In the genomic region with DNA sequence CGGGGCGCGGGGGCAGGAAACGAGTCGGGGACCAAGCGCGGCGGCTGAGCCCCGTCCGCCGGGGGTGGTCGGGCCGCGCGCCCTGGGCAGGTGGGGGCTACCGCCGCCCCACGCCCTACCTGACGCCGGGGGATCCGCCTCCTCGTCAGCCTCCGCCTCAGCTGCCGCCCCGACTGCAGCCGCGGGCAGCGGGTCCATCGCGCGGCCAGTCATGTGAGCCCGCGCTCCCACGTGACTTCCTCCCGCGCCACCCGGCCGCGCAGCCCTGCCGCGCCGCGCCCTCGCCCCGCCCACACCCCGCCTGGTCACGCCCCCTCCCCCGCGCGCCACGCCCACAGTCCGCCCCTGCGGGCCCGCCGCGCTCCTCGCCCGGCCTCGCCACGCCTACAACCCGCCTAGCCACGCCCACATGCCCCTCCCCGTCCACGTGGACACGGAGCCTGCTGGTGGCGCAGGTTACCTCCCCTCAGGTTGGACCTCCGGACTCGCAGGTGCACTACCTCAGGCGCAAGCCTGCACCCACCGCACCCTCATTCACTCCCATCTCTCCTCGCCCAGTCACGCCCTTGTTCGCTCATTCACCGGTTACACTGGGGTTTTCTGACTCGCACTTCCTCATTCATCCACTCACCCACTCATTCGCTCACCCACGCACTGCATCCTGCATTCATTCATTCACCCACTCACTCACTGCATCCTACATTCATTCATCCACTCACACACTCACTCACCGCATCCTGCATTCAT, we compare ENCODE assay signal across 8 cellular contexts. TPM values are rescaled to one million over a fixed set of nuclear protein-coding genes. Genes with fewer than 3 reads are reported as not detected.
A peak's percentile ranks its signal among the peaks of the same experiment; 100 is the strongest.
DNase-seq lines count a peak whose midpoint lies in the region; ATAC-seq lines count a peak whose summit lies in the region.

A gene with protein sequence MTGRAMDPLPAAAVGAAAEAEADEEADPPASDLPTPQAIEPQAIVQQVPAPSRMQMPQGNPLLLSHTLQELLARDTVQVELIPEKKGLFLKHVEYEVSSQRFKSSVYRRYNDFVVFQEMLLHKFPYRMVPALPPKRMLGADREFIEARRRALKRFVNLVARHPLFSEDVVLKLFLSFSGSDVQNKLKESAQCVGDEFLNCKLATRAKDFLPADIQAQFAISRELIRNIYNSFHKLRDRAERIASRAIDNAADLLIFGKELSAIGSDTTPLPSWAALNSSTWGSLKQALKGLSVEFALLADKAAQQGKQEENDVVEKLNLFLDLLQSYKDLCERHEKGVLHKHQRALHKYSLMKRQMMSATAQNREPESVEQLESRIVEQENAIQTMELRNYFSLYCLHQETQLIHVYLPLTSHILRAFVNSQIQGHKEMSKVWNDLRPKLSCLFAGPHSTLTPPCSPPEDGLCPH (minus strand): TSS at position 233 of the 747 bp plus-strand sequence. CDS start 20 bp downstream, at position 213.

- H3K4me3 ChIP-seq in CD8-positive, alpha-beta memory T cell (ENCODE audit: low read length): peak within 1 kb of the TSS; percentile 67

- peak within 1 kb of the TSS; percentile 73 for H3K27ac ChIP-seq in CD8-positive, alpha-beta memory T cell (ENCODE audit: low read depth, low read length)

- peak; percentile 53 for ATAC-seq in GM19468 (IDR thresholded peaks at IDR 0.05; ENCODE audit: extremely low read depth, unreplicated experiment)
- ATAC-seq in effector memory CD8-positive, alpha-beta T cell (replicated peaks): peak; percentile 86
- ATAC-seq in memory B cell (ENCODE audit: low read depth): peak; percentile 85

- CTCF ChIA-PET in CD8-positive, alpha-beta memory T cell (lab: Charles Lee): no interaction called here
- CTCF ChIA-PET in activated CD8-positive, alpha-beta memory T cell treated with anti-CD3 and anti-CD28 coated beads for 36 hours (lab: Charles Lee): no interaction called here

- peak within 1 kb of the TSS in 7 of 8 donors; percentile 70 to 93 (median 88) for H3K27ac Mint-ChIP-seq in CD8-positive, alpha-beta memory T cell
- peak within 1 kb of the TSS; percentile 27 to 66 for H3K27ac Mint-ChIP-seq in effector memory CD8-positive, alpha-beta T cell
- no peak within 1 kb of the TSS for H3K27ac Mint-ChIP-seq in memory B cell

- H3K36me3 Mint-ChIP-seq in CD8-positive, alpha-beta memory T cell: peaks cover 0 to 2% (median 0%) of the 10 kb centered on the region in 3 donors
- H3K36me3 Mint-ChIP-seq in effector memory CD8-positive, alpha-beta T cell (ENCODE audit: insufficient read depth): peaks cover 6% of the 10 kb centered on the region
- H3K36me3 Mint-ChIP-seq in memory B cell: peaks cover 7% of the 10 kb centered on the region

- no peaks in the 10 kb centered on the region for H3K9me3 ChIP-seq in CD8-positive, alpha-beta memory T cell (ENCODE audit: low read length)

- H3K9me3 Mint-ChIP-seq in CD8-positive, alpha-beta memory T cell: no peaks in the 10 kb centered on the region
- no peaks in the 10 kb centered on the region for H3K9me3 Mint-ChIP-seq in effector memory CD8-positive, alpha-beta T cell
- H3K9me3 Mint-ChIP-seq in memory B cell: no peaks in the 10 kb centered on the region

- peak within 1 kb of the TSS in 6 of 7 donors; percentile 85 to 93 (median 92) for H3K4me3 Mint-ChIP-seq in CD8-positive, alpha-beta memory T cell
- H3K4me3 Mint-ChIP-seq in effector memory CD8-positive, alpha-beta T cell: no peak within 1 kb of the TSS
- peak within 1 kb of the TSS; percentile 98 for H3K4me3 Mint-ChIP-seq in memory B cell

- no peaks in the 10 kb centered on the region for H3K36me3 ChIP-seq in CD8-positive, alpha-beta memory T cell (ENCODE audit: insufficient read depth, low read length)

- peaks cover 4% of the 10 kb centered on the region for H3K4me1 ChIP-seq in CD8-positive, alpha-beta memory T cell (ENCODE audit: insufficient read depth, low read length)

- H3K27me3 ChIP-seq in CD8-positive, alpha-beta memory T cell (ENCODE audit: insufficient read depth, low read length, poor library complexity, severe bottlenecking): no peaks in the 10 kb centered on the region

- POLR2A ChIA-PET in CD8-positive, alpha-beta memory T cell (lab: Charles Lee): interaction anchor here (0.9 to 1.0 kb wide), 2 partner anchors 39 to 73 kb away, joined by 3 read pairs; partner anchors contain the start of genes MRM2 and NUDT1
- POLR2A ChIA-PET in activated CD8-positive, alpha-beta memory T cell treated with anti-CD3 and anti-CD28 coated beads for 36 hours (lab: Charles Lee): no interaction called here

- H3K4me1 Mint-ChIP-seq in CD8-positive, alpha-beta memory T cell: peaks cover 9 to 15% (median 14%) of the 10 kb centered on the region in 3 donors
- peaks cover 7 to 11% of the 10 kb centered on the region in 2 donors for H3K4me1 Mint-ChIP-seq in effector memory CD8-positive, alpha-beta T cell (ENCODE audit: low read depth in 2 of 2)
- H3K4me1 Mint-ChIP-seq in memory B cell: peaks cover 18% of the 10 kb centered on the region

- DNase-seq in CD8-positive, alpha-beta memory T cell: peak; percentile 91 to 96 (median 95)
- DNase-seq in HS-27A (ENCODE audit: low read depth) (peak; percentile 41), NK-92 (lab: John Stamatoyannopoulos, UW; ENCODE audit: unreplicated experiment) (peak; percentile 53), memory B cell (ENCODE audit: low spot score in 2 of 2) (peak; percentile 100)
- peak; percentile 98 to 99 (median 98) for DNase-seq in effector memory CD8-positive, alpha-beta T cell
- peak; percentile 91 for DNase-seq in stimulated activated CD8-positive, alpha-beta memory T cell treated with anti-CD3 and anti-CD28 coated beads, Interleukin-12 subunit alpha, Interleukin-12 subunit beta, amount 100 ng/mL, for 1 hour (ENCODE audit: low read depth)

- no peaks in the 10 kb centered on the region for H3K27me3 Mint-ChIP-seq in CD8-positive, alpha-beta memory T cell
- no peaks in the 10 kb centered on the region for H3K27me3 Mint-ChIP-seq in effector memory CD8-positive, alpha-beta T cell
- no peaks in the 10 kb centered on the region for H3K27me3 Mint-ChIP-seq in memory B cell

RNA-seq across cellular contexts. Expression of the gene that starts here (rescaled TPM):
- 10 to 100 TPM; 40.3 to 42.3 TPM for total RNA-seq in CD8-positive, alpha-beta memory T cell
- 6.5 TPM for polyA plus RNA-seq in CD8-positive, alpha-beta memory T cell
- 10 to 100 TPM; 47.6 to 49.6 TPM for total RNA-seq in activated CD8-positive, alpha-beta memory T cell treated with anti-CD3 and anti-CD28 coated beads for 36 hours

Comparison
In these comparisons a context has a peak if more than half of its experiments do, and no peak if none do; other contexts are left out.
1. Peak in every context shown above with its lines: DNase-seq, ATAC-seq, H3K4me3 ChIP-seq and H3K27ac ChIP-seq.
2. DNase-seq: peak in every context shown above with its lines; median percentile 100 in memory B cell; 98 in effector memory CD8-positive, alpha-beta T cell; 95 in CD8-positive, alpha-beta memory T cell; 91 in stimulated activated CD8-positive, alpha-beta memory T cell treated with anti-CD3 and anti-CD28 coated beads, Interleukin-12 subunit alpha, Interleukin-12 subunit beta, amount 100 ng/mL, for 1 hour; 53 in NK-92; 41 in HS-27A.
3. H3K4me3 Mint-ChIP-seq: peak in CD8-positive, alpha-beta memory T cell (6 of 7) and memory B cell (single experiment); none in effector memory CD8-positive, alpha-beta T cell (0 of 2).